In the genomic region with DNA sequence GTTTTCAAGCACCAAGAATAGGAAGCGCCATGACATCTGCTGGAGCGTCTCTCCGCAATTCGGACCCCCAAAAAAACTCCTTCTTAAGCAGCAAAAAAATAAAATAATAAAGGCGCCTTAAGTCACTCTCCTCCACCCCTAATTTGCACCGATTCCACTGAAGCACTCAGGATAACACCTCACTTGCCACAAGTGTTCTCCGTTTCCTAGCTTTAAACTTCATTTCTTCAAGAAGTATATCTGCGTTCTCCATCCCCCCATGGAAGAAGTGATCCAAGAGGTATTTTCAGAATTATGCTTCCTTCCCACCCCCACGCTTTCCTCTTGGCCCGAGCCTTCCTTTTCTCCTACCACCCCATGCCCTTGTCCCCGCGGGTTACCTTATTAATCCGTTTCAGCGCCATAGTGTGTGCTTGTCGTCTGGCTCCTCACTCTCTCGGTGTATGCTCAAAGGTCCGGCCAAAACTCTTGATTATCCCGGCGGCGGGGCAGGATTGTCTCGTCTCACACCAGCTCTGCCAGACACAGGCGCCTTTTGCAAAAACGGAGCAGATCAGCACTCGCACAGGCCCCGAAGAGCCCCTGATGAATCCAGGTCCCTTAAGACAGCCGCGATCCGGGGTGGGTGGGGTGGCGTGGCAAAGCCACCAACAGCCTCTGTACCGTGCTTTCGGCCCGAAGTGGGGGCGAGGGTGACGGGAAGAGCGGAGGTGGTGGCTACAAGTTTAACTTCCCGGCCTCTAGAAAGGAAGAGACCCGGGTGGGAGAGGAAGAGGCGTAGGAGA, we compare ENCODE assay signal across 8 cellular contexts. TPM values are rescaled to one million over a fixed set of nuclear protein-coding genes. Genes with fewer than 3 reads are reported as not detected.
DNase-seq lines count a peak whose midpoint lies in the region; ATAC-seq and TF ChIP-seq lines count a peak whose summit lies in the region.

No MANE protein-coding gene starts in this region.

- peaks cover 14% of the 10 kb centered on the region for H3K27me3 Mint-ChIP-seq in glutamatergic neuron (ENCODE audit: unreplicated experiment)

- peak overlapping the region; percentile 99 for H3K9ac ChIP-seq in SK-N-MC (ENCODE audit: insufficient read length)
- H3K9ac ChIP-seq in subcutaneous abdominal adipose tissue (ENCODE audit: low read length in 5 of 5): peak overlapping the region; percentile 99 to 100 (median 100)

- TF ChIP-seq CTCF in glutamatergic neuron (IDR thresholded peaks at IDR 0.05; ENCODE audit: partially characterized antibody, unreplicated experiment): no peak

- no peak overlapping the region for H3K4me3 Mint-ChIP-seq in glutamatergic neuron (ENCODE audit: unreplicated experiment)

- H3K4me1 ChIP-seq in subcutaneous abdominal adipose tissue (ENCODE audit: control insufficient read depth in 5 of 5, insufficient read depth in 5 of 5, low read length in 5 of 5): peaks cover 0 to 56% (median 43%) of the 10 kb centered on the region in 5 donors

- no peak overlapping the region for H3K27ac Mint-ChIP-seq in glutamatergic neuron (ENCODE audit: unreplicated experiment)

- no peaks in the 10 kb centered on the region for H3K36me3 Mint-ChIP-seq in glutamatergic neuron (ENCODE audit: unreplicated experiment)

- H3K9me3 Mint-ChIP-seq in glutamatergic neuron (ENCODE audit: unreplicated experiment): peaks cover 12% of the 10 kb centered on the region

- peaks cover 8% of the 10 kb centered on the region for H3K4me1 Mint-ChIP-seq in glutamatergic neuron (ENCODE audit: low read depth, unreplicated experiment)

- H3K27ac ChIP-seq in SK-N-MC (peak overlapping the region; percentile 98), subcutaneous abdominal adipose tissue (ENCODE audit: low read depth, low read length) (peak overlapping the region; percentile 100)

- H3K4me3 ChIP-seq in SK-N-MC (peak overlapping the region; percentile 84), iPS-11a (ENCODE audit: low read depth, low read length) (peak overlapping the region; percentile 89), subcutaneous abdominal adipose tissue (ENCODE audit: low read depth in 1 of 5, low read length in 5 of 5) (peak overlapping the region; percentile 81 to 100 (median 98))

- no peaks in the 10 kb centered on the region for H3K27me3 ChIP-seq in subcutaneous abdominal adipose tissue (ENCODE audit: control insufficient read depth in 5 of 5, insufficient read depth in 4 of 5, low read length in 5 of 5)

- no peak for ATAC-seq in HG03108 (IDR thresholded peaks at IDR 0.05; ENCODE audit: unreplicated experiment)

- H3K36me3 ChIP-seq in SK-N-MC (ENCODE audit: insufficient read depth, low read length): peaks cover 53% of the 10 kb centered on the region
- peaks cover 0 to 2% (median 0%) of the 10 kb centered on the region in 5 donors for H3K36me3 ChIP-seq in subcutaneous abdominal adipose tissue (ENCODE audit: control insufficient read depth in 5 of 5, insufficient read depth in 5 of 5, low read length in 5 of 5)

- DNase-seq in NCI-H2029 treated with DMSO at 0.1 percent for 48 hours (lab: John Stamatoyannopoulos, UW): peak; percentile 9
- DNase-seq in NCI-H2029 (lab: John Stamatoyannopoulos, UW): no peak
- DNase-seq in SK-N-MC (ENCODE audit: low read depth, low spot score): no peak
- no peak for DNase-seq in COLO668 (lab: John Stamatoyannopoulos, UW; ENCODE audit: unreplicated experiment)
- DNase-seq in glutamatergic neuron: no peak

- H3K9me3 ChIP-seq in SK-N-MC (ENCODE audit: low read depth, low read length): no peaks in the 10 kb centered on the region; the same call in 1 of the 2 replicates
- H3K9me3 ChIP-seq in subcutaneous abdominal adipose tissue (ENCODE audit: control insufficient read depth in 5 of 5, low read length in 5 of 5): no peaks in the 10 kb centered on the region

RNA-seq across cellular contexts. Expression of a gene that starts 1.1 kb away (rescaled TPM):
- 261 TPM for total RNA-seq in glutamatergic neuron (ENCODE audit: unreplicated experiment)

RNA-seq across cellular contexts. Expression of a gene that starts 42.5 kb away (rescaled TPM):
- 22.7 TPM for total RNA-seq in glutamatergic neuron (ENCODE audit: unreplicated experiment)
